In the genomic region with DNA sequence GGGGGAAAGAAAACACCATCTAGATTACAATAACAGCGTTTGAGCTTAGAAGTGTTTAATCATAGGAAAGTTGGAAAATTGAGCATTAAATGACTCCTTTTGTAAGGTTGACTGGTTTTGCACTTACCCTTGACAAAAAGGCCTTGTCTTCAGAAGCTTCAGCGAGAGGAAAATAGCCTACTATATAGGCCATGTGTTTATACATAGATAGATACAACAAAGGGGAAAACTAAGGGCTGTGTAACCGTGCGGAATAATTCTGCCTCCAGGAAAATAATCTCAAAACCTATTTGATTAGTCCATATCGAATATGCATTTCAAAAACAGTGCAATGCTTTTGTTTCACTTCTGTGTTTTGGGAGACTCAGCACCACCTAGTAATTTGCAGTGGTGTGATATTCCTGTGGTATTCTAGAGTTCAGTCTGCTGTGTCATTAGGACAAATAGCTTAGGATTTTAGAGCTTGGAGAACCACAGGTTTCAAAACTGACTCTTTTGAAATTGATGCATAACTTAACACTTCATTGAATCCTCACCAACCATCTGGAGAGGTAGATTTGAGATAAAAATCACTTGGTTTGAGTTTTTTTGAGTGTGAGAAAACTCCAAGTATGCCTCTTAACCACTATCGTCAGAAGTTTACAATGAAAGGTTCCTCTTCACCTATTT, we compare ENCODE assay signal across 9 cellular contexts. TPM values are rescaled to one million over a fixed set of nuclear protein-coding genes. Genes with fewer than 3 reads are reported as not detected.
A peak's percentile ranks its signal among the peaks of the same experiment; 100 is the strongest.
DNase-seq lines count a peak whose midpoint lies in the region; ATAC-seq and TF ChIP-seq lines count a peak whose summit lies in the region.
"Had no signal": no experiment of that assay in that cellular context is flagged by ENCODE, and none has a peak within 500 bp of the region (broad histone marks: within the 10 kb centered on the region; RNA-seq: fewer than 3 reads in every experiment).

No MANE protein-coding gene starts in this region.

- no peaks in the 10 kb centered on the region for H3K9me3 ChIP-seq in tibial nerve

- H3K4me1 ChIP-seq in tibial nerve: peaks cover 0 to 65% (median 30%) of the 10 kb centered on the region in 4 donors

- TF ChIP-seq CTCF in kidney epithelial cell (IDR thresholded peaks at IDR 0.05; ENCODE audit: insufficient read depth, low read length, poor library complexity, severe bottlenecking) (no peak), tibial nerve (IDR thresholded peaks at IDR 0.05) (no peak)

- H3K27me3 ChIP-seq in kidney epithelial cell (ENCODE audit: control insufficient read depth, insufficient read depth, low read length) (no peaks in the 10 kb centered on the region), tibial nerve (no peaks in the 10 kb centered on the region)

- no peak for TF ChIP-seq POLR2A in tibial nerve (IDR thresholded peaks at IDR 0.05)

- ATAC-seq in HG03439 (IDR thresholded peaks at IDR 0.05; ENCODE audit: unreplicated experiment) (no peak), HG02610 (IDR thresholded peaks at IDR 0.05; ENCODE audit: unreplicated experiment) (no peak)

- no peaks in the 10 kb centered on the region for H3K27me3 Mint-ChIP-seq in activated T-cell treated with anti-CD3 and anti-CD28 coated beads, Interleukin-2, amount 50 U/mL, for 24 hours
- H3K27me3 Mint-ChIP-seq in activated CD4-positive, alpha-beta memory T cell treated with anti-CD3 and anti-CD28 coated beads for 36 hours: no peaks in the 10 kb centered on the region

- CTCF ChIA-PET in activated CD4-positive, alpha-beta memory T cell treated with anti-CD3 and anti-CD28 coated beads for 36 hours (lab: Charles Lee): interaction anchor here (2.5 to 7.0 kb wide), 2 partner anchors 21 to 55 kb away, joined by 8 to 29 read pairs; a partner anchor contains a TSS

- H3K36me3 Mint-ChIP-seq in activated T-cell treated with anti-CD3 and anti-CD28 coated beads, Interleukin-2, amount 50 U/mL, for 24 hours (ENCODE audit: low read depth): peaks cover 27% of the 10 kb centered on the region
- peaks cover 5% of the 10 kb centered on the region for H3K36me3 Mint-ChIP-seq in activated CD4-positive, alpha-beta memory T cell treated with anti-CD3 and anti-CD28 coated beads for 36 hours

- no peak for TF ChIP-seq EP300 in tibial nerve (IDR thresholded peaks at IDR 0.05)

- no peaks in the 10 kb centered on the region for H3K36me3 ChIP-seq in kidney epithelial cell (ENCODE audit: control insufficient read depth, insufficient read depth, low read length)
- peaks cover 0 to 16% (median 0%) of the 10 kb centered on the region in 3 donors for H3K36me3 ChIP-seq in tibial nerve

- H3K27ac ChIP-seq in tibial nerve: peak overlapping the region; percentile 65 to 98 (median 97)

- no peaks in the 10 kb centered on the region for H3K9me3 Mint-ChIP-seq in activated T-cell treated with anti-CD3 and anti-CD28 coated beads, Interleukin-2, amount 50 U/mL, for 24 hours
- no peaks in the 10 kb centered on the region for H3K9me3 Mint-ChIP-seq in activated CD4-positive, alpha-beta memory T cell treated with anti-CD3 and anti-CD28 coated beads for 36 hours

- DNase-seq in activated T-cell treated with anti-CD3 and anti-CD28 coated beads, Interleukin-2, amount 50 U/mL, for 24 hours: no peak
- DNase-seq in activated T-cell treated with anti-CD3 and anti-CD28 coated beads for 4 hours (no peak), kidney epithelial cell (ENCODE audit: low read depth) (no peak), tibial nerve (ENCODE audit: low spot score in 2 of 2) (no peak), HUDEP-2 (lab: John Stamatoyannopoulos, UW; ENCODE audit: unreplicated experiment in 76 of 76) (no peak)
- DNase-seq in activated CD4-positive, alpha-beta memory T cell treated with anti-CD3 and anti-CD28 coated beads for 36 hours: no peak
- DNase-seq: NCI-H1436 had no signal

- peak overlapping the region; percentile 7 for H3K27ac Mint-ChIP-seq in activated T-cell treated with anti-CD3 and anti-CD28 coated beads, Interleukin-2, amount 50 U/mL, for 24 hours
- H3K27ac Mint-ChIP-seq in activated CD4-positive, alpha-beta memory T cell treated with anti-CD3 and anti-CD28 coated beads for 36 hours: peak overlapping the region; percentile 93

- 10 to 11% methylated on average over 6 of the region's 6 CpGs for WGBS in tibial nerve, 2 donors

- peaks cover 54% of the 10 kb centered on the region for H3K4me1 Mint-ChIP-seq in activated T-cell treated with anti-CD3 and anti-CD28 coated beads, Interleukin-2, amount 50 U/mL, for 24 hours (ENCODE audit: low read depth)
- peaks cover 46% of the 10 kb centered on the region for H3K4me1 Mint-ChIP-seq in activated CD4-positive, alpha-beta memory T cell treated with anti-CD3 and anti-CD28 coated beads for 36 hours (ENCODE audit: low read depth)

- intact Hi-C loops in activated CD4-positive, alpha-beta memory T cell treated with anti-CD3 and anti-CD28 coated beads for 36 hours (cut with micrococcal nuclease): loop anchor here (1.0 to 10.0 kb wide), 5 partner anchors 56 to 1049 kb away; a partner anchor contains a TSS

- H3K4me3 Mint-ChIP-seq in activated T-cell treated with anti-CD3 and anti-CD28 coated beads, Interleukin-2, amount 50 U/mL, for 24 hours: peak overlapping the region; percentile 86
- peak overlapping the region; percentile 83 for H3K4me3 Mint-ChIP-seq in activated CD4-positive, alpha-beta memory T cell treated with anti-CD3 and anti-CD28 coated beads for 36 hours

- H3K4me3 ChIP-seq in kidney epithelial cell (ENCODE audit: low read depth, low read length): peak overlapping the region; percentile 59
- H3K4me3 ChIP-seq in tibial nerve: peak overlapping the region; percentile 56 to 85 (median 81)

- POLR2A ChIA-PET in activated CD4-positive, alpha-beta memory T cell treated with anti-CD3 and anti-CD28 coated beads for 36 hours (lab: Charles Lee): interaction anchor here (1.3 to 3.4 kb wide), 6 partner anchors 26 to 799 kb away, joined by 3 to 45 read pairs (median 9); a partner anchor contains a TSS

RNA-seq across cellular contexts. Expression of a gene that starts 1.8 kb away (rescaled TPM):
- 10 to 100 TPM; 10.8 to 11.4 TPM for total RNA-seq in activated CD4-positive, alpha-beta memory T cell treated with anti-CD3 and anti-CD28 coated beads for 36 hours
- total RNA-seq in kidney epithelial cell: 17.0 and 18.5 TPM in 2 replicates
- 10 to 100 TPM; 40.5 to 46.5 (median 44.4) TPM for total RNA-seq in tibial nerve

RNA-seq across cellular contexts. Expression of a gene that starts 55.3 kb away (rescaled TPM):
- total RNA-seq in activated CD4-positive, alpha-beta memory T cell treated with anti-CD3 and anti-CD28 coated beads for 36 hours: 10 to 100 TPM; 13.5 to 14.2 TPM
- total RNA-seq in kidney epithelial cell: 23.1 and 23.3 TPM in 2 replicates
- total RNA-seq in tibial nerve: 10 to 100 TPM; 16.2 to 27.3 (median 21.2) TPM
